ENCODE assay signal across 17 cellular contexts in genomic region chr10:120732067-120732466, GRCh38.
A peak's percentile ranks its signal among the peaks of the same experiment; 100 is the strongest.
DNase-seq lines count a peak whose midpoint lies in the region; ATAC-seq and TF ChIP-seq lines count a peak whose summit lies in the region.
"Had no signal": no experiment of that assay in that cellular context is flagged by ENCODE, and none has a peak within 500 bp of the region (broad histone marks: within the 10 kb centered on the region; RNA-seq: fewer than 3 reads in every experiment).

No MANE protein-coding gene starts in this region.

- H3K9ac ChIP-seq in PC-3 (ENCODE audit: low read length) = peak overlapping the region; percentile 81

- peaks cover 23% of the 10 kb centered on the region for H3K79me2 ChIP-seq in PC-3 (ENCODE audit: low read length)

- CTCF ChIA-PET in PC-3 (lab: Charles Lee) = no interaction called here
- CTCF ChIA-PET in activated CD4-positive, alpha-beta memory T cell treated with anti-CD3 and anti-CD28 coated beads for 36 hours (lab: Charles Lee) = no interaction called here

- ATAC-seq in PC-3 (peak; percentile 71), HG03460 (IDR thresholded peaks at IDR 0.05; ENCODE audit: unreplicated experiment) (no peak)
- ATAC-seq in stimulated activated naive B cell treated with anti-CD40 and anti-IgM and Interleukin-4, amounts not matched to agents 10 μg/mL and 1 μg/mL and 100 μg/mL, for 72 hours (replicated peaks) = no peak
- ATAC-seq: right lobe of liver; stimulated activated effector memory CD8-positive, alpha-beta T cell treated with anti-CD3 and anti-CD28 coated beads, Interleukin-12 subunit alpha, Interleukin-12 subunit beta, amount 100 ng/mL, for 72 hours had no signal

- H3K27me3 Mint-ChIP-seq in stimulated activated naive B cell treated with anti-CD40 and anti-IgM and Interleukin-4, amounts not matched to agents 10 μg/mL and 1 μg/mL and 100 μg/mL, for 72 hours = peaks cover 14 to 23% of the 10 kb centered on the region in 2 donors
- H3K27me3 Mint-ChIP-seq in activated CD4-positive, alpha-beta memory T cell treated with anti-CD3 and anti-CD28 coated beads for 36 hours = peaks cover 3% of the 10 kb centered on the region

- H3K27ac ChIP-seq in PC-3 (ENCODE audit: low read length) (peak overlapping the region; percentile 99), epithelial cell of prostate (peak overlapping the region; percentile 96), spleen (no peak overlapping the region)
- H3K27ac ChIP-seq: 22Rv1, right lobe of liver, thyroid gland had no signal

- H3K4me3 ChIP-seq in PC-3 (ENCODE audit: low read length) = peak overlapping the region; percentile 74
- H3K4me3 ChIP-seq in spleen = no peak overlapping the region
- H3K4me3 ChIP-seq: esophagus squamous epithelium, right lobe of liver, thyroid gland had no signal

- TF ChIP-seq POLR2A in spleen (IDR thresholded peaks at IDR 0.05) = no peak

- H3K4me1 ChIP-seq in PC-3 (ENCODE audit: insufficient read depth, low read length) (peaks cover 51% of the 10 kb centered on the region), spleen (no peaks in the 10 kb centered on the region)
- H3K4me1 ChIP-seq: Caco-2, esophagus squamous epithelium, right lobe of liver, thyroid gland had no signal

- no peaks in the 10 kb centered on the region for H3K36me3 Mint-ChIP-seq in stimulated activated naive B cell treated with anti-CD40 and anti-IgM and Interleukin-4, amounts not matched to agents 10 μg/mL and 1 μg/mL and 100 μg/mL, for 72 hours
- no peaks in the 10 kb centered on the region for H3K36me3 Mint-ChIP-seq in activated CD4-positive, alpha-beta memory T cell treated with anti-CD3 and anti-CD28 coated beads for 36 hours
- H3K36me3 Mint-ChIP-seq: stimulated activated effector memory CD8-positive, alpha-beta T cell treated with anti-CD3 and anti-CD28 coated beads, Interleukin-12 subunit alpha, Interleukin-12 subunit beta, amount 100 ng/mL, for 72 hours had no signal

- H3K27ac Mint-ChIP-seq in stimulated activated naive B cell treated with anti-CD40 and anti-IgM and Interleukin-4, amounts not matched to agents 10 μg/mL and 1 μg/mL and 100 μg/mL, for 72 hours = peak overlapping the region; percentile 33
- no peak overlapping the region for H3K27ac Mint-ChIP-seq in activated CD4-positive, alpha-beta memory T cell treated with anti-CD3 and anti-CD28 coated beads for 36 hours
- H3K27ac Mint-ChIP-seq: stimulated activated effector memory CD8-positive, alpha-beta T cell treated with anti-CD3 and anti-CD28 coated beads, Interleukin-12 subunit alpha, Interleukin-12 subunit beta, amount 100 ng/mL, for 72 hours had no signal

- H3K27me3 ChIP-seq in PC-3 (ENCODE audit: low read length) = no peaks in the 10 kb centered on the region
- H3K27me3 ChIP-seq in spleen (replicated peaks in 1 of 7) = peaks cover 0 to 8% (median 0%) of the 10 kb centered on the region in 7 donors
- H3K27me3 ChIP-seq: esophagus squamous epithelium, right lobe of liver, thyroid gland had no signal

- no peak overlapping the region for H3K4me3 Mint-ChIP-seq in stimulated activated naive B cell treated with anti-CD40 and anti-IgM and Interleukin-4, amounts not matched to agents 10 μg/mL and 1 μg/mL and 100 μg/mL, for 72 hours
- no peak overlapping the region for H3K4me3 Mint-ChIP-seq in activated CD4-positive, alpha-beta memory T cell treated with anti-CD3 and anti-CD28 coated beads for 36 hours
- H3K4me3 Mint-ChIP-seq: stimulated activated effector memory CD8-positive, alpha-beta T cell treated with anti-CD3 and anti-CD28 coated beads, Interleukin-12 subunit alpha, Interleukin-12 subunit beta, amount 100 ng/mL, for 72 hours had no signal

- H3K4me1 Mint-ChIP-seq in stimulated activated naive B cell treated with anti-CD40 and anti-IgM and Interleukin-4, amounts not matched to agents 10 μg/mL and 1 μg/mL and 100 μg/mL, for 72 hours = peaks cover 0 to 3% of the 10 kb centered on the region in 2 donors
- no peaks in the 10 kb centered on the region for H3K4me1 Mint-ChIP-seq in activated CD4-positive, alpha-beta memory T cell treated with anti-CD3 and anti-CD28 coated beads for 36 hours (ENCODE audit: low read depth)
- H3K4me1 Mint-ChIP-seq: stimulated activated effector memory CD8-positive, alpha-beta T cell treated with anti-CD3 and anti-CD28 coated beads, Interleukin-12 subunit alpha, Interleukin-12 subunit beta, amount 100 ng/mL, for 72 hours had no signal

- no peaks in the 10 kb centered on the region for H3K9me2 ChIP-seq in PC-3 (replicated peaks; ENCODE audit: low read length)

- H4K20me1 ChIP-seq in PC-3 (ENCODE audit: low read length) = no peaks in the 10 kb centered on the region

- 76 to 94% (median 82%) methylated on average over 1 of the region's 1 CpG for whole genome bisulfite sequencing in spleen, 5 donors

- H3K9me3 ChIP-seq in PC-3 (ENCODE audit: low read length) = no peaks in the 10 kb centered on the region
- H3K9me3 ChIP-seq in spleen = no peaks in the 10 kb centered on the region
- H3K9me3 ChIP-seq: Caco-2, esophagus squamous epithelium, right lobe of liver, thyroid gland had no signal

- no peaks in the 10 kb centered on the region for H3K36me3 ChIP-seq in PC-3 (ENCODE audit: low read depth, low read length)
- H3K36me3 ChIP-seq in spleen = no peaks in the 10 kb centered on the region
- H3K36me3 ChIP-seq: esophagus squamous epithelium, right lobe of liver, thyroid gland had no signal

- intact Hi-C loops in PC-3 (cut with micrococcal nuclease) = loop anchor here (1.0 to 5.0 kb wide), 3 partner anchors 100 to 125 kb away; no protein-coding TSS in a partner anchor
- intact Hi-C loops in spleen (cut with DNase I; ENCODE audit: low total_unique reads) = no loop called here
- intact Hi-C loops in activated CD4-positive, alpha-beta memory T cell treated with anti-CD3 and anti-CD28 coated beads for 36 hours (cut with micrococcal nuclease) = loop anchor here (10.0 kb wide), 1 partner anchor 1047 kb away; no protein-coding TSS in a partner anchor

- H2AFZ ChIP-seq in PC-3 (ENCODE audit: low read length) = no peak overlapping the region

- POLR2A ChIA-PET in PC-3 (lab: Charles Lee; ENCODE audit: unreplicated experiment) = no interaction called here
- POLR2A ChIA-PET in activated CD4-positive, alpha-beta memory T cell treated with anti-CD3 and anti-CD28 coated beads for 36 hours (lab: Charles Lee) = no interaction called here

- peak overlapping the region; percentile 85 for H3K4me2 ChIP-seq in PC-3 (ENCODE audit: low read length)

- BruUV-seq in PC-3 (replicated peaks; lab: Mats Ljungman, UMichigan) = no TSS peak

- DNase-seq in DMS53 (lab: John Stamatoyannopoulos, UW) (peak; percentile 18), DMS53 treated with DMSO at 0.1 percent for 48 hours (lab: John Stamatoyannopoulos, UW; ENCODE audit: unreplicated experiment) (no peak), PC-3 (peak; percentile 94), epithelial cell of prostate (ENCODE audit: low read depth, low spot score) (peak; percentile 76), spleen (no peak)
- no peak for DNase-seq in stimulated activated naive B cell treated with anti-CD40 and anti-IgM and Interleukin-4, amounts not matched to agents 10 μg/mL and 1 μg/mL and 100 μg/mL, for 72 hours
- no peak for DNase-seq in activated CD4-positive, alpha-beta memory T cell treated with anti-CD3 and anti-CD28 coated beads for 36 hours
- DNase-seq: activated CD4-positive, CD25-positive, alpha-beta regulatory T cell treated with anti-CD3 and anti-CD28 coated beads, Interleukin-2, amount 50 U/mL, for 72 hours; Caco-2; esophagus squamous epithelium; glutamatergic neuron; NCI-H2171; right lobe of liver; thyroid gland had no signal

- TF ChIP-seq CTCF in PC-3 (conservative IDR thresholded peaks at IDR 0.05; ENCODE audit: low read depth, low read length) (no peak), spleen (IDR thresholded peaks at IDR 0.05 in 8 of 11, conservative IDR thresholded peaks at IDR 0.05 in 3 of 11) (no peak)

- H3F3A ChIP-seq in PC-3 (ENCODE audit: low read length, unreplicated experiment) = no peaks in the 10 kb centered on the region

- H3K9me3 Mint-ChIP-seq in stimulated activated naive B cell treated with anti-CD40 and anti-IgM and Interleukin-4, amounts not matched to agents 10 μg/mL and 1 μg/mL and 100 μg/mL, for 72 hours = peaks cover 0 to 2% of the 10 kb centered on the region in 2 donors
- no peaks in the 10 kb centered on the region for H3K9me3 Mint-ChIP-seq in activated CD4-positive, alpha-beta memory T cell treated with anti-CD3 and anti-CD28 coated beads for 36 hours
- H3K9me3 Mint-ChIP-seq: stimulated activated effector memory CD8-positive, alpha-beta T cell treated with anti-CD3 and anti-CD28 coated beads, Interleukin-12 subunit alpha, Interleukin-12 subunit beta, amount 100 ng/mL, for 72 hours had no signal

Comparison
In these comparisons a context has a peak if more than half of its experiments do, and no peak if none do; other contexts are left out.
1. DNase-seq: peak in DMS53 (single experiment), PC-3 (single experiment) and epithelial cell of prostate (single experiment); none in DMS53 treated with DMSO at 0.1 percent for 48 hours (single experiment), stimulated activated naive B cell treated with anti-CD40 and anti-IgM and Interleukin-4, amounts not matched to agents 10 μg/mL and 1 μg/mL and 100 μg/mL, for 72 hours (single experiment), spleen (single experiment) and activated CD4-positive, alpha-beta memory T cell treated with anti-CD3 and anti-CD28 coated beads for 36 hours (single experiment).
2. H3K27ac ChIP-seq: peak in PC-3 (single experiment) and epithelial cell of prostate (single experiment); none in spleen (0 of 8).